16 cellular contexts compared by ENCODE assay signal in genomic region chr5:98464737-98465330, GRCh38.
DNase-seq lines count a peak whose midpoint lies in the region; ATAC-seq, FAIRE-seq and TF ChIP-seq lines count a peak whose summit lies in the region.
"Had no signal": no experiment of that assay in that cellular context is flagged by ENCODE, and none has a peak within 500 bp of the region (broad histone marks: within the 10 kb centered on the region; RNA-seq: fewer than 3 reads in every experiment).

No MANE protein-coding gene starts in this region.

- FAIRE-seq in GM12891 (lab: Jason Lieb, UNC): peak; percentile 5
- FAIRE-seq: G401.6, islet of Langerhans had no signal

- TF ChIP-seq CTCF in nephron progenitor cell (IDR thresholded peaks at IDR 0.05): no peak

- DNase-seq in GM12891 (ENCODE audit: insufficient read length, low spot score) (no peak), RPMI7951 (ENCODE audit: low read depth) (peak; percentile 9), Right ventricle myocardium superior (no peak), NCI-H1417 treated with DMSO at 0.1 percent for 48 hours (lab: John Stamatoyannopoulos, UW) (no peak), nephron progenitor cell (no peak)
- DNase-seq in effector memory CD8-positive, alpha-beta T cell: no peak
- DNase-seq: NCI-H524 treated with DMSO at 0.1 percent for 48 hours; stimulated activated CD4-positive, alpha-beta T cell treated with anti-CD3 and anti-CD28 coated beads, Interleukin-15, amount 100 ng/mL, for 24 hours had no signal

- intact Hi-C loops in Right ventricle myocardium superior (cut with DNase I): no loop called here

- H3K27ac Mint-ChIP-seq in nephron progenitor cell: no peak overlapping the region
- no peak overlapping the region for H3K27ac Mint-ChIP-seq in effector memory CD8-positive, alpha-beta T cell
- H3K27ac Mint-ChIP-seq: brain; neural progenitor cell; stimulated activated naive CD8-positive, alpha-beta T cell treated with anti-CD3 and anti-CD28 coated beads, Interleukin-15, Interleukin-2, amounts not matched to agents 100 ng/mL and 50 ng/mL, for 24 hours; T-helper 1 cell treated with Interleukin-12 subunit alpha and Interleukin-12 subunit beta and Interleukin-4 antibody, amounts not matched to agents 30 μg/mL and 1 μg/mL, for 36 hours had no signal

- no peak for TF ChIP-seq POLR2A in GM12891 (IDR thresholded peaks at IDR 0.05; ENCODE audit: low read depth, low read length)

- no peaks in the 10 kb centered on the region for H3K9me3 Mint-ChIP-seq in nephron progenitor cell
- H3K9me3 Mint-ChIP-seq in effector memory CD8-positive, alpha-beta T cell: peaks cover 7 to 8% of the 10 kb centered on the region in 2 donors
- H3K9me3 Mint-ChIP-seq: neural progenitor cell; T-helper 1 cell treated with Interleukin-12 subunit alpha and Interleukin-12 subunit beta and Interleukin-4 antibody, amounts not matched to agents 30 μg/mL and 1 μg/mL, for 36 hours had no signal

- no peaks in the 10 kb centered on the region for H3K4me1 Mint-ChIP-seq in nephron progenitor cell
- H3K4me1 Mint-ChIP-seq in effector memory CD8-positive, alpha-beta T cell (ENCODE audit: low read depth in 2 of 2): no peaks in the 10 kb centered on the region
- H3K4me1 Mint-ChIP-seq: brain, neural progenitor cell had no signal

- no peak overlapping the region for H3K4me3 Mint-ChIP-seq in nephron progenitor cell
- no peak overlapping the region for H3K4me3 Mint-ChIP-seq in effector memory CD8-positive, alpha-beta T cell
- H3K4me3 Mint-ChIP-seq: brain; neural progenitor cell; stimulated activated naive CD8-positive, alpha-beta T cell treated with anti-CD3 and anti-CD28 coated beads, Interleukin-15, Interleukin-2, amounts not matched to agents 100 ng/mL and 50 ng/mL, for 24 hours; T-helper 1 cell treated with Interleukin-12 subunit alpha and Interleukin-12 subunit beta and Interleukin-4 antibody, amounts not matched to agents 30 μg/mL and 1 μg/mL, for 36 hours had no signal

- peak; percentile 83 for ATAC-seq in GM21390 (IDR thresholded peaks at IDR 0.05; ENCODE audit: unreplicated experiment)
- peak; percentile 85 for ATAC-seq in HG03095 (IDR thresholded peaks at IDR 0.05; ENCODE audit: unreplicated experiment)
- no peak for ATAC-seq in Right ventricle myocardium superior (ENCODE audit: poor library complexity)
- ATAC-seq in effector memory CD8-positive, alpha-beta T cell (replicated peaks): no peak

- no peaks in the 10 kb centered on the region for H3K36me3 Mint-ChIP-seq in nephron progenitor cell (ENCODE audit: low read depth)
- H3K36me3 Mint-ChIP-seq in effector memory CD8-positive, alpha-beta T cell (ENCODE audit: insufficient read depth): no peaks in the 10 kb centered on the region
- H3K36me3 Mint-ChIP-seq: brain, neural progenitor cell had no signal

- H3K27me3 Mint-ChIP-seq in nephron progenitor cell (ENCODE audit: low read depth, poor library complexity): no peaks in the 10 kb centered on the region
- H3K27me3 Mint-ChIP-seq in effector memory CD8-positive, alpha-beta T cell: no peaks in the 10 kb centered on the region
- H3K27me3 Mint-ChIP-seq: brain had no signal

TF ChIP-seq in GM12891, 5 proteins besides CTCF, POLR2A, EP300 and RAD21:
- TF ChIP-seq POU2F2 (IDR thresholded peaks at IDR 0.05; ENCODE audit: low read depth, low read length): no peak
- TF ChIP-seq SPI1 (IDR thresholded peaks at IDR 0.05; ENCODE audit: low read depth, low read length): peak; percentile 87
TF ChIP-seq in GM12891: peak in this region for 1.

Comparison
In these comparisons a context has a peak if more than half of its experiments do, and no peak if none do; other contexts are left out.
1. ATAC-seq: peak in GM21390 (single experiment) and HG03095 (single experiment); none in Right ventricle myocardium superior (single experiment) and effector memory CD8-positive, alpha-beta T cell (single experiment).